Comparison of ENCODE assay signal across 2 cellular contexts in genomic region chr1:221437924-221438323, GRCh38.
A peak's percentile ranks its signal among the peaks of the same experiment; 100 is the strongest.
TF ChIP-seq lines count a peak whose summit lies in the region.

No MANE protein-coding gene starts in this region.

TF ChIP-seq in HCT116, 20 proteins besides CTCF, POLR2A, EP300 and RAD21:
- no peak for TF ChIP-seq SP1 (IDR thresholded peaks at IDR 0.05; ENCODE audit: low read depth)
- no peak for TF ChIP-seq JUND (IDR thresholded peaks at IDR 0.05)
- TF ChIP-seq EZH2 (IDR thresholded peaks at IDR 0.05): no peak
- TF ChIP-seq FOSL1 (IDR thresholded peaks at IDR 0.05; ENCODE audit: low read depth): peak; percentile 18; the same call in 1 of the 2 replicates

TF ChIP-seq in endothelial cell of umbilical vein, 7 proteins besides CTCF, POLR2A, EP300 and RAD21:
- TF ChIP-seq GATA2 (IDR thresholded peaks at IDR 0.05; ENCODE audit: insufficient read depth, insufficient read length, low read depth, low read length) (peak; percentile 29), POLR2AphosphoS5 (IDR thresholded peaks at IDR 0.05; ENCODE audit: insufficient read depth, low read depth, low read length) (no peak)
